ENCODE assay signal across 29 cellular contexts in the genomic region with DNA sequence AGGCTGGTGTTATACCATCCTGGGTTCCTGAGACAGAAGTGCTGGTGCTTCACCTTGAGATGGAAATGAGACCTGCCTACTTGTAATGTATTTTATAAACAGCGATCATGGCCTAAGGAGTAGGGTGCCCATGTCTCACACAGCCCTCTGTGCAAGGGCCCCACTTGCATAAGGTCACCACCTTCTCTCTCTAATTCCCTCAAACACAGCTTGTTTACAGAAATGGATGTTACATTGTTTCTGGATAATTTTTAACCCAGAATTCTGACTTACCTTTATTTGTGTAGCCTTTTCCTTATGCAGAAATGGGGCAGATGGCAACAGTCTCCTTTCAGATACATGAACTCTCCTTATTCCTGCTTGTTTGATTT.
A peak's percentile ranks its signal among the peaks of the same experiment; 100 is the strongest.
DNase-seq lines count a peak whose midpoint lies in the region; ATAC-seq and TF ChIP-seq lines count a peak whose summit lies in the region.
"Had no signal": no experiment of that assay in that cellular context is flagged by ENCODE, and none has a peak within 500 bp of the region (broad histone marks: within the 10 kb centered on the region; RNA-seq: fewer than 3 reads in every experiment).

No MANE protein-coding gene starts in this region.

- H3K4me3 Mint-ChIP-seq in activated CD8-positive, alpha-beta T cell treated with anti-CD3 and anti-CD28 coated beads, Interleukin-2, amount 10 ng/mL, durations not matched to agents 7 days and 5 days = no peak overlapping the region
- H3K4me3 Mint-ChIP-seq in activated CD8-positive, alpha-beta T cell treated with anti-CD3 and anti-CD28 coated beads for 36 hours = no peak overlapping the region
- H3K4me3 Mint-ChIP-seq: CD4-positive, CD25-positive, alpha-beta regulatory T cell had no signal

- TF ChIP-seq CTCF in activated CD8-positive, alpha-beta T cell treated with anti-CD3 and anti-CD28 coated beads for 36 hours (IDR thresholded peaks at IDR 0.05) = no peak

- peaks cover 53 to 58% of the 10 kb centered on the region in 2 donors for H3K4me1 ChIP-seq in duodenal mucosa (ENCODE audit: control insufficient read depth in 1 of 2, insufficient read depth in 2 of 2, low read length in 2 of 2)
- peaks cover 22 to 53% of the 10 kb centered on the region in 2 donors for H3K4me1 ChIP-seq in mucosa of rectum (ENCODE audit: control insufficient read depth in 2 of 2, insufficient read depth in 2 of 2, low read length in 2 of 2)
- no peaks in the 10 kb centered on the region for H3K4me1 ChIP-seq in effector memory CD4-positive, alpha-beta T cell (ENCODE audit: control insufficient read depth, insufficient read depth, low read length, poor library complexity, severe bottlenecking)
- H3K4me1 ChIP-seq: breast epithelium, HAP-1, tibial nerve had no signal

- no peak overlapping the region for H3K4me3 ChIP-seq in duodenal mucosa (ENCODE audit: low read depth in 1 of 2, low read length in 2 of 2)
- H3K4me3 ChIP-seq in mucosa of rectum (ENCODE audit: low read length in 2 of 2) = peak overlapping the region in 1 of 2 donors; percentile 55
- no peak overlapping the region for H3K4me3 ChIP-seq in effector memory CD4-positive, alpha-beta T cell (ENCODE audit: insufficient read depth, low read depth, low read length, poor library complexity, severe bottlenecking)
- H3K4me3 ChIP-seq: breast epithelium, HAP-1, spleen, tibial nerve had no signal

- no peaks in the 10 kb centered on the region for H3K9me3 Mint-ChIP-seq in activated CD8-positive, alpha-beta T cell treated with anti-CD3 and anti-CD28 coated beads, Interleukin-2, amount 10 ng/mL, durations not matched to agents 7 days and 5 days (ENCODE audit: insufficient read depth)
- H3K9me3 Mint-ChIP-seq in activated CD8-positive, alpha-beta T cell treated with anti-CD3 and anti-CD28 coated beads for 36 hours = peaks cover 2% of the 10 kb centered on the region
- H3K9me3 Mint-ChIP-seq: activated naive CD4-positive, alpha-beta T cell treated with anti-CD3 and anti-CD28 coated beads, Interleukin-2, amount 50 U/mL, for 72 hours; immature natural killer cell had no signal

- H3K36me3 ChIP-seq in duodenal mucosa (ENCODE audit: control insufficient read depth in 1 of 2, insufficient read depth in 2 of 2, low read length in 2 of 2) (no peaks in the 10 kb centered on the region), mucosa of rectum (ENCODE audit: control insufficient read depth in 2 of 2, insufficient read depth in 2 of 2, low read length in 2 of 2) (no peaks in the 10 kb centered on the region)
- no peaks in the 10 kb centered on the region for H3K36me3 ChIP-seq in effector memory CD4-positive, alpha-beta T cell (ENCODE audit: control insufficient read depth, insufficient read depth, low read length)
- H3K36me3 ChIP-seq: breast epithelium, HAP-1 had no signal

- DNase-seq in activated CD8-positive, alpha-beta T cell treated with anti-CD3 and anti-CD28 coated beads, Interleukin-2, amount 10 ng/mL, durations not matched to agents 7 days and 5 days = no peak
- no peak for DNase-seq in activated CD8-positive, alpha-beta T cell treated with anti-CD3 and anti-CD28 coated beads for 36 hours
- no peak for DNase-seq in GM03348 (ENCODE audit: low spot score)
- DNase-seq in effector memory CD4-positive, alpha-beta T cell = no peak
- DNase-seq in caudate nucleus (lab: John Stamatoyannopoulos, UW) = no peak
- DNase-seq: 8988T; activated effector memory CD4-positive, alpha-beta T cell treated with Interleukin-2 at 50 U/mL for 16 hours; activated T-cell treated with anti-CD3 and anti-CD28 coated beads for 4 hours; amygdala; CD4-positive, CD25-positive, alpha-beta regulatory T cell; effector CD8-positive, alpha-beta T cell; EL; hypothalamus; immature natural killer cell; mesenchymal stem cell; NCI-H2107; NCI-H774; right cardiac atrium; SIG-M5; spleen; stimulated activated CD4-positive, alpha-beta T cell treated with anti-CD3 and anti-CD28 coated beads, Interleukin-2, amount 100 ng/mL, for 24 hours had no signal

- ATAC-seq in activated CD8-positive, alpha-beta T cell treated with anti-CD3 and anti-CD28 coated beads, Interleukin-2, amount 10 ng/mL, durations not matched to agents 7 days and 5 days = no peak
- ATAC-seq in activated CD8-positive, alpha-beta T cell treated with anti-CD3 and anti-CD28 coated beads for 36 hours = no peak
- no peak for ATAC-seq in HG02840 (IDR thresholded peaks at IDR 0.05; ENCODE audit: low FRiP score, unreplicated experiment)
- ATAC-seq: activated naive CD4-positive, alpha-beta T cell treated with anti-CD3 and anti-CD28 coated beads, Interleukin-2, amount 50 U/mL, for 72 hours; right cardiac atrium had no signal

- H3K9me3 ChIP-seq in duodenal mucosa (ENCODE audit: control insufficient read depth in 1 of 2, low read length in 2 of 2) = no peaks in the 10 kb centered on the region
- no peaks in the 10 kb centered on the region for H3K9me3 ChIP-seq in mucosa of rectum (ENCODE audit: control insufficient read depth in 2 of 2, low read length in 2 of 2)
- H3K9me3 ChIP-seq in effector memory CD4-positive, alpha-beta T cell (ENCODE audit: control insufficient read depth, low read length) = no peaks in the 10 kb centered on the region
- H3K9me3 ChIP-seq: breast epithelium, HAP-1, spleen, tibial nerve had no signal

- CTCF ChIA-PET in activated CD8-positive, alpha-beta T cell treated with anti-CD3 and anti-CD28 coated beads, Interleukin-2, amount 10 ng/mL, durations not matched to agents 7 days and 5 days (lab: Charles Lee) = interaction anchor here (3.4 kb wide), 1 partner anchor 54 kb away, joined by 13 read pairs; no protein-coding TSS in a partner anchor
- CTCF ChIA-PET in activated CD8-positive, alpha-beta T cell treated with anti-CD3 and anti-CD28 coated beads for 36 hours (lab: Charles Lee) = no interaction called here

- POLR2A ChIA-PET in activated CD8-positive, alpha-beta T cell treated with anti-CD3 and anti-CD28 coated beads, Interleukin-2, amount 10 ng/mL, durations not matched to agents 7 days and 5 days (lab: Charles Lee) = no interaction called here
- POLR2A ChIA-PET in activated CD8-positive, alpha-beta T cell treated with anti-CD3 and anti-CD28 coated beads for 36 hours (lab: Charles Lee) = no interaction called here

- H3K27me3 ChIP-seq in duodenal mucosa (ENCODE audit: control insufficient read depth in 1 of 2, insufficient read depth in 2 of 2, low read length in 2 of 2) (peaks cover 0 to 4% of the 10 kb centered on the region in 2 donors), mucosa of rectum (ENCODE audit: control insufficient read depth in 2 of 2, insufficient read depth in 2 of 2, low read length in 2 of 2) (no peaks in the 10 kb centered on the region)
- H3K27me3 ChIP-seq in effector memory CD4-positive, alpha-beta T cell (replicated peaks; ENCODE audit: control insufficient read depth, insufficient read depth, low read length, poor library complexity, severe bottlenecking) = peaks cover 4% of the 10 kb centered on the region
- H3K27me3 ChIP-seq: breast epithelium, spleen, tibial nerve had no signal

- H3K36me3 Mint-ChIP-seq in activated CD8-positive, alpha-beta T cell treated with anti-CD3 and anti-CD28 coated beads, Interleukin-2, amount 10 ng/mL, durations not matched to agents 7 days and 5 days (ENCODE audit: low read depth) = peaks cover 11% of the 10 kb centered on the region
- no peaks in the 10 kb centered on the region for H3K36me3 Mint-ChIP-seq in activated CD8-positive, alpha-beta T cell treated with anti-CD3 and anti-CD28 coated beads for 36 hours (ENCODE audit: low read depth)

- peak overlapping the region; percentile 3 for H3K27ac Mint-ChIP-seq in activated CD8-positive, alpha-beta T cell treated with anti-CD3 and anti-CD28 coated beads, Interleukin-2, amount 10 ng/mL, durations not matched to agents 7 days and 5 days
- no peak overlapping the region for H3K27ac Mint-ChIP-seq in activated CD8-positive, alpha-beta T cell treated with anti-CD3 and anti-CD28 coated beads for 36 hours
- H3K27ac Mint-ChIP-seq: activated naive CD4-positive, alpha-beta T cell treated with anti-CD3 and anti-CD28 coated beads, Interleukin-2, amount 50 U/mL, for 72 hours had no signal

- intact Hi-C loops in activated CD8-positive, alpha-beta T cell treated with anti-CD3 and anti-CD28 coated beads for 36 hours (cut with micrococcal nuclease) = no loop called here

- peaks cover 24% of the 10 kb centered on the region for H3K27me3 Mint-ChIP-seq in activated CD8-positive, alpha-beta T cell treated with anti-CD3 and anti-CD28 coated beads, Interleukin-2, amount 10 ng/mL, durations not matched to agents 7 days and 5 days (ENCODE audit: low read depth)
- H3K27me3 Mint-ChIP-seq in activated CD8-positive, alpha-beta T cell treated with anti-CD3 and anti-CD28 coated beads for 36 hours = peaks cover 21% of the 10 kb centered on the region

- H3K9ac ChIP-seq in duodenal mucosa (ENCODE audit: low read depth in 1 of 2, low read length in 2 of 2) = peak overlapping the region; percentile 9 to 18
- H3K9ac ChIP-seq in mucosa of rectum (ENCODE audit: low read depth in 1 of 2, low read length in 2 of 2) = peak overlapping the region; percentile 35 to 37

- peaks cover 58% of the 10 kb centered on the region for H3K4me1 Mint-ChIP-seq in activated CD8-positive, alpha-beta T cell treated with anti-CD3 and anti-CD28 coated beads, Interleukin-2, amount 10 ng/mL, durations not matched to agents 7 days and 5 days (ENCODE audit: low read depth)
- H3K4me1 Mint-ChIP-seq in activated CD8-positive, alpha-beta T cell treated with anti-CD3 and anti-CD28 coated beads for 36 hours (ENCODE audit: low read depth) = peaks cover 23% of the 10 kb centered on the region

- H3K27ac ChIP-seq in duodenal mucosa (ENCODE audit: low read depth, low read length) (peak overlapping the region; percentile 76), mucosa of rectum (ENCODE audit: low read depth in 2 of 2, low read length in 2 of 2) (peak overlapping the region; percentile 93 to 95), caudate nucleus (ENCODE audit: low read depth, low read length) (no peak overlapping the region)
- H3K27ac ChIP-seq in effector memory CD4-positive, alpha-beta T cell (ENCODE audit: insufficient read depth, low read length, poor library complexity, severe bottlenecking) = no peak overlapping the region
- H3K27ac ChIP-seq: breast epithelium, epithelial cell of prostate had no signal

Comparison
In these comparisons a context has a peak if more than half of its experiments do, and no peak if none do; other contexts are left out.
1. H3K27ac ChIP-seq: peak in duodenal mucosa (single experiment) and mucosa of rectum (2 of 2); none in effector memory CD4-positive, alpha-beta T cell (single experiment) and caudate nucleus (single experiment).